In the genomic region with DNA sequence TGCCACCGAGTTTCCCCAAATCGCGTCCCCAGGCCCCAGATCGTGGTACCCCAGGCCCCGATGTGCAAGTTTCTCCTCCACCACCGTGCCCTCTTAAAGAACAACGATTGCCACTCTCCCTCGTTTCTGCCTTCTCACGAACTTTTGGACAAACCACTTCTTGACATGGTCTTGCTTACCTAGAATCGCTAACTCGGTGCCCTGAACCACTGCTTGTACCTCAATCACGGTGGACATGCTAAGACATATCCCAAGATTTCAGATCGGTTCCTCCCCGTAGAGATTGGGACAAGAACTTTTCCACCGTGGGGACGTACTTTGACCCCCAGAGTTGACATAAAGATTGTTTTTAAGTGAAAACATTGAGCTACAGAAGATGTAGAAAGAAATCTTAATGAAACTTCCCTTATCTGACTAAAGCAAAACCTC, we compare ENCODE assay signal across 8 cellular contexts. TPM values are rescaled to one million over a fixed set of nuclear protein-coding genes. Genes with fewer than 3 reads are reported as not detected.
DNase-seq lines count a peak whose midpoint lies in the region; ATAC-seq and TF ChIP-seq lines count a peak whose summit lies in the region.

No MANE protein-coding gene starts in this region.

- intact Hi-C loops in body of pancreas (cut with DNase I), result no loop called here

- H3K9ac ChIP-seq in mucosa of stomach (ENCODE audit: low read length), result peak overlapping the region; percentile 90

- TF ChIP-seq CTCF in AG10803 (conservative IDR thresholded peaks at IDR 0.05; ENCODE audit: low read length) (no peak), body of pancreas (IDR thresholded peaks at IDR 0.05) (no peak)

- peak overlapping the region; percentile 89 to 96 (median 94) for H3K27ac ChIP-seq in body of pancreas

- H3K27me3 ChIP-seq in body of pancreas (no peaks in the 10 kb centered on the region), mucosa of stomach (ENCODE audit: control insufficient read depth, insufficient read depth, low read length) (no peaks in the 10 kb centered on the region)

- H3K4me3 ChIP-seq in AG10803 (ENCODE audit: low read length), result peak overlapping the region; percentile 91
- peak overlapping the region; percentile 73 to 100 for H3K4me3 ChIP-seq in body of pancreas
- H3K4me3 ChIP-seq in mucosa of stomach (ENCODE audit: low read length), result peak overlapping the region; percentile 97

- no peak for TF ChIP-seq POLR2A in body of pancreas (IDR thresholded peaks at IDR 0.05)

- H3K36me3 ChIP-seq in body of pancreas (replicated peaks in 1 of 2; ENCODE audit: insufficient read depth in 1 of 2, low read depth in 2 of 2), result no peaks in the 10 kb centered on the region
- H3K36me3 ChIP-seq in mucosa of stomach (ENCODE audit: control insufficient read depth, insufficient read depth, low read length), result no peaks in the 10 kb centered on the region

- H3K9me3 ChIP-seq in body of pancreas (no peaks in the 10 kb centered on the region), mucosa of stomach (ENCODE audit: control insufficient read depth, low read length) (no peaks in the 10 kb centered on the region)

- 5 to 11% methylated on average over 15 to 16 of the region's 16 CpGs for WGBS in body of pancreas, 2 donors

- peak; percentile 11 for ATAC-seq in HG02943 (IDR thresholded peaks at IDR 0.05; ENCODE audit: low read depth, unreplicated experiment)
- no peak for ATAC-seq in body of pancreas
- no peak for ATAC-seq in HG03520 (IDR thresholded peaks at IDR 0.05; ENCODE audit: unreplicated experiment)

- DNase-seq in AG10803 (ENCODE audit: low read depth), result no peak
- DNase-seq in body of pancreas, result no peak
- no peak for DNase-seq in central memory CD4-positive, alpha-beta T cell
- DNase-seq in NCI-H2107 (lab: John Stamatoyannopoulos, UW), result no peak
- no peak for DNase-seq in stimulated activated CD4-positive, alpha-beta T cell treated with anti-CD3 and anti-CD28 coated beads, Interleukin-4, amount 100 ng/mL, for 1 hour

- H3K4me1 ChIP-seq in body of pancreas (peaks cover 28% of the 10 kb centered on the region), mucosa of stomach (ENCODE audit: control insufficient read depth, insufficient read depth, low read length) (peaks cover 5% of the 10 kb centered on the region)

RNA-seq across cellular contexts. Expression of gene ZC3HAV1, which starts 0.5 kb away (rescaled TPM):
- total RNA-seq in body of pancreas, result 10 to 100 TPM; 13.5 to 14.5 TPM
